ENCODE assay signal across 8 cellular contexts in genomic region chr1:28914228-28915035, GRCh38. TPM values are rescaled to one million over a fixed set of nuclear protein-coding genes. Genes with fewer than 3 reads are reported as not detected.
A peak's percentile ranks its signal among the peaks of the same experiment; 100 is the strongest.
DNase-seq lines count a peak whose midpoint lies in the region; ATAC-seq and TF ChIP-seq lines count a peak whose summit lies in the region.

TSS of gene EPB41 (plus strand) at chr1:28914569. CDS start at chr1:28987438, 72,869 bp downstream.

- in situ Hi-C loops in T47D (cut with HindIII; ENCODE audit: low pct_unique_long_range_greater_than_20kb, low sequenced_read_pairs): no loop called here

- TF ChIP-seq CTCF in VCaP (conservative IDR thresholded peaks at IDR 0.05): no peak

- H3K4me3 ChIP-seq in skin epidermis: peak within 1 kb of the TSS; percentile 52 to 94 (median 62)

- H3K27ac ChIP-seq in VCaP (peak within 1 kb of the TSS; percentile 88), skin epidermis (peak within 1 kb of the TSS in 16 of 21 experiments; percentile 9 to 76 (median 55))

- DNase-seq in A172 (ENCODE audit: low spot score) (peak; percentile 53), NCI-H2196 (lab: John Stamatoyannopoulos, UW; ENCODE audit: unreplicated experiment) (peak; percentile 96), T47D (ENCODE audit: low read depth in 1 of 2, low spot score in 1 of 2) (peak; percentile 88 to 89), iPS-NIHi11 (ENCODE audit: low spot score) (peak; percentile 100)

- ATAC-seq in GM18867 (IDR thresholded peaks at IDR 0.05; ENCODE audit: unreplicated experiment) (peak; percentile 85), HG03108 (IDR thresholded peaks at IDR 0.05; ENCODE audit: unreplicated experiment) (peak; percentile 70)

RNA-seq across cellular contexts. Expression of gene EPB41, which starts in this region (rescaled TPM):
- total RNA-seq in A172 (2014; rRNA removed; shearing (Covaris generic)): 16.4 and 20.5 TPM in 2 replicates

Comparison
In these comparisons a context has a peak if more than half of its experiments do, and no peak if none do; other contexts are left out.
1. Peak in every context shown above with its lines: DNase-seq, ATAC-seq, H3K4me3 ChIP-seq and H3K27ac ChIP-seq.